ENCODE assay signal across 8 cellular contexts in genomic region chr6:147204843-147205311, GRCh38. TPM values are rescaled to one million over a fixed set of nuclear protein-coding genes. Genes with fewer than 3 reads are reported as not detected.
DNase-seq lines count a peak whose midpoint lies in the region; ATAC-seq and TF ChIP-seq lines count a peak whose summit lies in the region.

No MANE protein-coding gene starts in this region.

- no peak overlapping the region for H2BK12ac ChIP-seq in trophoblast cell (ENCODE audit: low read length)

- H3K9ac ChIP-seq in trophoblast cell (ENCODE audit: low read length) = no peak overlapping the region

- BruUV-seq in Panc1 (replicated peaks; lab: Mats Ljungman, UMichigan) = no TSS peak

- no peak overlapping the region for H3K14ac ChIP-seq in trophoblast cell (ENCODE audit: low read length)

- H3K27ac ChIP-seq in Panc1 (ENCODE audit: low read length) (peak overlapping the region; percentile 95), esophagus squamous epithelium (peak overlapping the region; percentile 97 to 98 (median 98)), trophoblast cell (ENCODE audit: low read depth, low read length) (no peak overlapping the region)

- intact Hi-C loops in Panc1 (cut with micrococcal nuclease; ENCODE audit: unreplicated experiment) (no loop called here), esophagus squamous epithelium (cut with DNase I) (no loop called here)

- WGBS in esophagus squamous epithelium, 2 donors = 2 to 5% methylated on average over 11 of the region's 11 CpGs
- WGBS in trophoblast cell (ENCODE audit: extremely low coverage, insufficient coverage, insufficient read length) = no CpG with 5 or more reads among the region's 11 CpGs

- no peak overlapping the region for H2AFZ ChIP-seq in trophoblast cell (ENCODE audit: insufficient read depth, low read length, poor library complexity)

- no peaks in the 10 kb centered on the region for H3K9me3 ChIP-seq in Panc1 (ENCODE audit: control insufficient read depth, insufficient read depth, low read depth, low read length)
- H3K9me3 ChIP-seq in esophagus squamous epithelium = no peaks in the 10 kb centered on the region
- no peaks in the 10 kb centered on the region for H3K9me3 ChIP-seq in trophoblast cell (ENCODE audit: insufficient read depth, low read depth, low read length)

- H3K4me3 ChIP-seq in Panc1 (ENCODE audit: low read depth in 2 of 2, low read length in 2 of 2) (peak overlapping the region; percentile 62 to 92), esophagus squamous epithelium (peak overlapping the region; percentile 81 to 97 (median 90)), trophoblast cell (ENCODE audit: low read depth, low read length) (no peak overlapping the region)

- in situ Hi-C loops in Panc1 (cut with HindIII; ENCODE audit: low pct_unique_long_range_greater_than_20kb, low sequenced_read_pairs) = no loop called here

- no peak overlapping the region for H2BK120ac ChIP-seq in trophoblast cell (ENCODE audit: insufficient read depth, low read length, poor library complexity)

- POLR2A ChIA-PET in Panc1 (lab: Charles Lee) = interaction anchor here (0.6 to 0.8 kb wide), 2 partner anchors 51 to 253 kb away, joined by 3 to 4 read pairs; no protein-coding TSS in a partner anchor

- H2BK5ac ChIP-seq in trophoblast cell (ENCODE audit: low read depth, low read length, poor library complexity) = no peak overlapping the region

- H3K79me1 ChIP-seq in trophoblast cell (ENCODE audit: low read length) = peaks cover 12% of the 10 kb centered on the region

- no peak for ATAC-seq in Panc1

- H4K12ac ChIP-seq in trophoblast cell (ENCODE audit: low read depth, low read length) = no peak overlapping the region

- H3K36me3 ChIP-seq in Panc1 (ENCODE audit: control insufficient read depth, insufficient read depth, low read length) = peaks cover 9% of the 10 kb centered on the region; the same call in 1 of the 2 replicates
- H3K36me3 ChIP-seq in esophagus squamous epithelium = no peaks in the 10 kb centered on the region
- H3K36me3 ChIP-seq in trophoblast cell (ENCODE audit: control insufficient read depth in 1 of 2, insufficient read depth in 2 of 2, low read length in 2 of 2) = no peaks in the 10 kb centered on the region

- H3K4ac ChIP-seq in trophoblast cell (ENCODE audit: low read depth, low read length) = no peak overlapping the region

- peak; percentile 60 for DNase-seq in DMS79 treated with DMSO at 0.1 percent for 48 hours (lab: John Stamatoyannopoulos, UW)
- DNase-seq in DMS79 (lab: John Stamatoyannopoulos, UW) = no peak
- no peak for DNase-seq in Panc1 (ENCODE audit: low read depth, low spot score)
- no peak for DNase-seq in esophagus squamous epithelium (lab: John Stamatoyannopoulos, UW)
- DNase-seq in trophoblast cell = peak; percentile 41 to 95
- DNase-seq in nucleus accumbens (lab: John Stamatoyannopoulos, UW) = no peak
- DNase-seq in NCI-H1930 (lab: John Stamatoyannopoulos, UW) = no peak
- no peak for DNase-seq in HuH-7 (ENCODE audit: low spot score)

- H3K27me3 ChIP-seq in Panc1 (ENCODE audit: control insufficient read depth, insufficient read depth, low read length) (no peaks in the 10 kb centered on the region), esophagus squamous epithelium (no peaks in the 10 kb centered on the region), trophoblast cell (ENCODE audit: insufficient read depth, low read length) (no peaks in the 10 kb centered on the region)

- H3K23ac ChIP-seq in trophoblast cell (ENCODE audit: low read length) = no peak overlapping the region

- no peak overlapping the region for H2AK5ac ChIP-seq in trophoblast cell (ENCODE audit: low read length)

- peaks cover 6% of the 10 kb centered on the region for H3K79me2 ChIP-seq in trophoblast cell (ENCODE audit: control insufficient read depth, insufficient read depth, low read length, poor library complexity)

- no peak overlapping the region for H4K8ac ChIP-seq in trophoblast cell (ENCODE audit: low read depth, low read length)

- H3K4me2 ChIP-seq in trophoblast cell (ENCODE audit: low read length) = peak overlapping the region; percentile 99

- no peak overlapping the region for H3K18ac ChIP-seq in trophoblast cell (ENCODE audit: low read length)

- TF ChIP-seq CTCF in Panc1 (IDR thresholded peaks at IDR 0.05) = no peak
- no peak for TF ChIP-seq CTCF in esophagus squamous epithelium (IDR thresholded peaks at IDR 0.05)

- no peak overlapping the region for H4K91ac ChIP-seq in trophoblast cell (ENCODE audit: low read depth, low read length)

- peaks cover 25% of the 10 kb centered on the region for H3K4me1 ChIP-seq in Panc1 (ENCODE audit: control insufficient read depth, insufficient read depth, low read length)
- peaks cover 5 to 46% (median 5%) of the 10 kb centered on the region in 3 donors for H3K4me1 ChIP-seq in esophagus squamous epithelium
- no peaks in the 10 kb centered on the region for H3K4me1 ChIP-seq in trophoblast cell (ENCODE audit: control insufficient read depth in 1 of 2, insufficient read depth in 2 of 2, low read length in 2 of 2)

- CTCF ChIA-PET in Panc1 (lab: Charles Lee) = no interaction called here

- no peak for TF ChIP-seq POLR2A in esophagus squamous epithelium (IDR thresholded peaks at IDR 0.05)

RNA-seq across cellular contexts. Expression of gene STXBP5, which starts 0.7 kb away (rescaled TPM):
- 77.8 TPM for total RNA-seq in Panc1 (2021; ENCODE audit: unreplicated experiment)
- 32.4 TPM for polyA plus RNA-seq in Panc1 (2012; ENCODE audit: insufficient read length)
- total RNA-seq in esophagus squamous epithelium = 10 to 100 TPM; 25.6 to 40.0 (median 30.4) TPM
- 10.0 and 10.7 TPM in 2 replicates for polyA plus RNA-seq in trophoblast cell (2013)

Comparison
In these comparisons a context has a peak if more than half of its experiments do, and no peak if none do; other contexts are left out.
1. DNase-seq: peak in DMS79 treated with DMSO at 0.1 percent for 48 hours (single experiment) and trophoblast cell (2 of 2); none in DMS79 (single experiment), Panc1 (single experiment), esophagus squamous epithelium (single experiment), nucleus accumbens (0 of 56), NCI-H1930 (0 of 2) and HuH-7 (single experiment).